27 cellular contexts compared by ENCODE assay signal in the genomic region with DNA sequence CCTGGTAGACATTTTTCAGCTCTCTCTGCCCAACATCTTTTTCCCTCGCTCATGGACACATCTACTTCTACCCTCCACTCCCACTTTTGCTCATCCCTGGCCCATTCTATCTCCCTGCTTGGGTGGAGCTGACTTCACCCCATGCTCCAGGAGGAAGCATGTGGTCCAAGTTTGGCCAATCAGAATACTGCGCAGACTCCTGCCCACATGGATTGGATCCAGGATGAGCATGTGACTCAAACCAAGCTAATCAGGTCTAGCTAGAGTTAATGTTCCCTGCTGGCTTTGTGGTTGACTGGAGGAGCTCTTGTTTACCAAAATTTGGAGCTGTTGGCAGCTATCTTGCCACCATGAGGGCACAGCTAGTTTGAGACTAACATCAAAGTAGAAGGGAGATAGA.
"Had no signal": no experiment of that assay in that cellular context is flagged by ENCODE, and none has a peak within 500 bp of the region (broad histone marks: within the 10 kb centered on the region; RNA-seq: fewer than 3 reads in every experiment).

No MANE protein-coding gene starts in this region.

- H3K36me3 ChIP-seq: colonic mucosa, esophagus squamous epithelium, gastrocnemius medialis, heart right ventricle, left lung, lower lobe of right lung had no signal

- H3K27ac Mint-ChIP-seq: dendritic cell treated with granulocyte-macrophage colony-stimulating factor and Interleukin-4, amounts not matched to agents 40 ng/mL and 50 ng/mL, for 4 days; effector memory CD8-positive, alpha-beta T cell; endodermal cell; mesothelial cell of epicardium had no signal

- ATAC-seq: effector memory CD8-positive, alpha-beta T cell; esophagus mucosa; gastrocnemius medialis; heart right ventricle; left cardiac atrium; left lung; left ventricle myocardium superior; lower lobe of right lung; mucosa of descending colon had no signal

- H3K4me1 ChIP-seq: colonic mucosa, left lung, lower lobe of right lung had no signal

- H3K27me3 ChIP-seq: colonic mucosa, gastrocnemius medialis, heart right ventricle, left lung had no signal

- FAIRE-seq: endometrium, islet of Langerhans, keratinocyte had no signal

- H3K27ac ChIP-seq: colonic mucosa, epithelial cell of prostate, esophagus squamous epithelium, gastrocnemius medialis, heart right ventricle, left lung, lower lobe of right lung had no signal

- DNase-seq: colonic mucosa; cortex of kidney; effector CD8-positive, alpha-beta T cell; effector memory CD8-positive, alpha-beta T cell; endodermal cell; erythroblast; esophagus squamous epithelium; foreskin fibroblast; foreskin melanocyte; gastrocnemius medialis; glutamatergic neuron; head of caudate nucleus; heart right ventricle; hippocampal formation; left cardiac atrium; left lung; left ventricle myocardium superior; lower lobe of right lung; mesenchymal stem cell; mucosa of descending colon had no signal

- H3K36me3 Mint-ChIP-seq: mesothelial cell of epicardium had no signal

- H3K9me3 ChIP-seq: colonic mucosa, esophagus squamous epithelium, gastrocnemius medialis, heart right ventricle, left lung, lower lobe of right lung, mucosa of descending colon had no signal

- H3K4me3 Mint-ChIP-seq: dendritic cell treated with granulocyte-macrophage colony-stimulating factor and Interleukin-4, amounts not matched to agents 40 ng/mL and 50 ng/mL, for 4 days; effector memory CD8-positive, alpha-beta T cell; endodermal cell; mesothelial cell of epicardium had no signal

- H3K4me3 ChIP-seq: colonic mucosa, esophagus squamous epithelium, gastrocnemius medialis, heart right ventricle, left lung, lower lobe of right lung, mucosa of descending colon had no signal
